Comparison of ENCODE assay signal across 9 cellular contexts in genomic region chrX:46327229-46328081, GRCh38.
DNase-seq lines count a peak whose midpoint lies in the region; ATAC-seq and TF ChIP-seq lines count a peak whose summit lies in the region.
"Had no signal": no experiment of that assay in that cellular context is flagged by ENCODE, and none has a peak within 500 bp of the region (broad histone marks: within the 10 kb centered on the region; RNA-seq: fewer than 3 reads in every experiment).

No MANE protein-coding gene starts in this region.

- peaks cover 32% of the 10 kb centered on the region for H3K4me1 Mint-ChIP-seq in nephron progenitor cell

- H3K27ac ChIP-seq in SJCRH30 (peak overlapping the region; percentile 23; the same call in 1 of the 2 replicates), fibroblast of lung (ENCODE audit: insufficient read depth, low read length) (no peak overlapping the region)

- no peaks in the 10 kb centered on the region for H3K9me3 ChIP-seq in SJCRH30 (replicated peaks)
- no peaks in the 10 kb centered on the region for H3K9me3 ChIP-seq in fibroblast of lung (ENCODE audit: control insufficient read depth, insufficient read depth, low read depth, low read length)

- no peaks in the 10 kb centered on the region for H3K36me3 ChIP-seq in SJCRH30
- H3K36me3 ChIP-seq in fibroblast of lung (ENCODE audit: control insufficient read depth, insufficient read depth, low read length): no peaks in the 10 kb centered on the region

- TF ChIP-seq CTCF in fibroblast of lung (conservative IDR thresholded peaks at IDR 0.05 in 1 of 2, IDR thresholded peaks at IDR 0.05 in 1 of 2; ENCODE audit: low read depth in 1 of 2, low read length in 2 of 2) (no peak), nephron progenitor cell (IDR thresholded peaks at IDR 0.05) (no peak)

- no peaks in the 10 kb centered on the region for H4K20me1 ChIP-seq in fibroblast of lung (ENCODE audit: control insufficient read depth, extremely low read depth, insufficient read depth, low read length)

- no peak overlapping the region for H2AFZ ChIP-seq in fibroblast of lung (ENCODE audit: low read length)

- H3K9ac ChIP-seq in fibroblast of lung (ENCODE audit: insufficient read depth, low read length): no peak overlapping the region

- peaks cover 39% of the 10 kb centered on the region for H3K9me3 Mint-ChIP-seq in nephron progenitor cell
- H3K9me3 Mint-ChIP-seq: T-helper 1 cell treated with Interleukin-12 subunit alpha and Interleukin-12 subunit beta and Interleukin-4 antibody, amounts not matched to agents 30 μg/mL and 1 μg/mL, for 36 hours had no signal

- H3K4me2 ChIP-seq in fibroblast of lung (ENCODE audit: extremely low read depth, insufficient read depth, low read length): no peak overlapping the region

- no peak for ATAC-seq in HG03378 (IDR thresholded peaks at IDR 0.05; ENCODE audit: unreplicated experiment)
- no peak for ATAC-seq in HG02840 (IDR thresholded peaks at IDR 0.05; ENCODE audit: low FRiP score, unreplicated experiment)

- DNase-seq in EH (ENCODE audit: low read depth) (peak; percentile 53), SJCRH30 (peak; percentile 15 to 32), fibroblast of lung (ENCODE audit: low read depth in 2 of 2) (peak; percentile 3 to 58), nephron progenitor cell (peak; percentile 53), NCI-H2081 (lab: John Stamatoyannopoulos, UW) (no peak), MV-4-11 (lab: John Stamatoyannopoulos, UW) (no peak)

- no peaks in the 10 kb centered on the region for H3K27me3 ChIP-seq in SJCRH30
- H3K27me3 ChIP-seq in fibroblast of lung (ENCODE audit: control insufficient read depth, insufficient read depth, low read length): no peaks in the 10 kb centered on the region

- H3K4me3 ChIP-seq in SJCRH30: no peak overlapping the region
- no peak overlapping the region for H3K4me3 ChIP-seq in fibroblast of lung (replicated peaks in 1 of 4; ENCODE audit: control extremely low read depth in 1 of 4, insufficient read depth in 1 of 4, low read depth in 3 of 4, low read length in 4 of 4)

- H3K79me2 ChIP-seq in fibroblast of lung (ENCODE audit: control insufficient read depth, insufficient read depth, low read length): no peaks in the 10 kb centered on the region

- H3K27ac Mint-ChIP-seq in nephron progenitor cell: peak overlapping the region; percentile 94
- H3K27ac Mint-ChIP-seq: T-helper 1 cell treated with Interleukin-12 subunit alpha and Interleukin-12 subunit beta and Interleukin-4 antibody, amounts not matched to agents 30 μg/mL and 1 μg/mL, for 36 hours had no signal

- no peaks in the 10 kb centered on the region for H3K36me3 Mint-ChIP-seq in nephron progenitor cell (ENCODE audit: low read depth)

- no peaks in the 10 kb centered on the region for H3K27me3 Mint-ChIP-seq in nephron progenitor cell (ENCODE audit: low read depth, poor library complexity)

- H3K4me1 ChIP-seq in SJCRH30: peaks cover 2% of the 10 kb centered on the region; the same call in 1 of the 2 replicates
- peaks cover 4% of the 10 kb centered on the region for H3K4me1 ChIP-seq in fibroblast of lung (ENCODE audit: control insufficient read depth, extremely low read depth, insufficient read depth, low read length)

- peak overlapping the region; percentile 56 for H3K4me3 Mint-ChIP-seq in nephron progenitor cell
- H3K4me3 Mint-ChIP-seq: T-helper 1 cell treated with Interleukin-12 subunit alpha and Interleukin-12 subunit beta and Interleukin-4 antibody, amounts not matched to agents 30 μg/mL and 1 μg/mL, for 36 hours had no signal

Comparison
In these comparisons a context has a peak if more than half of its experiments do, and no peak if none do; other contexts are left out.
1. DNase-seq: peak in EH (single experiment), SJCRH30 (2 of 2), fibroblast of lung (2 of 2) and nephron progenitor cell (single experiment); none in NCI-H2081 (0 of 2) and MV-4-11 (single experiment).